Comparison of ENCODE assay signal across 14 cellular contexts in genomic region chr4:3364199-3364598, GRCh38.
"Had no signal": no experiment of that assay in that cellular context is flagged by ENCODE, and none has a peak within 500 bp of the region (broad histone marks: within the 10 kb centered on the region; RNA-seq: fewer than 3 reads in every experiment).

No MANE protein-coding gene starts in this region.

- DNase-seq: activated CD4-positive, alpha-beta T cell treated with anti-CD3 and anti-CD28 coated beads, Interleukin-2, amount 10 ng/mL, durations not matched to agents 7 days and 5 days; activated naive CD4-positive, alpha-beta T cell treated with anti-CD3 and anti-CD28 coated beads for 36 hours; activated naive CD8-positive, alpha-beta T cell treated with anti-CD3 and anti-CD28 coated beads, Interleukin-2, amount 50 U/mL, for 24 hours; cerebellar nuclear complex; left colon; naive B cell; stimulated activated CD4-positive, alpha-beta T cell treated with anti-CD3 and anti-CD28 coated beads, Interleukin-1b, Interleukin-23, amount 100 ng/mL, for 48 hours had no signal

- H3K4me3 ChIP-seq: breast epithelium, heart left ventricle, thoracic aorta, upper lobe of right lung had no signal

- H3K27me3 Mint-ChIP-seq: activated naive CD8-positive, alpha-beta T cell treated with anti-CD3 and anti-CD28 coated beads, Interleukin-2, amount 50 U/mL, for 24 hours had no signal

- H3K27ac Mint-ChIP-seq: activated CD4-positive, alpha-beta T cell treated with anti-CD3 and anti-CD28 coated beads, Interleukin-2, amount 10 ng/mL, durations not matched to agents 7 days and 5 days; activated naive CD4-positive, alpha-beta T cell treated with anti-CD3 and anti-CD28 coated beads for 36 hours; activated naive CD8-positive, alpha-beta T cell treated with anti-CD3 and anti-CD28 coated beads, Interleukin-2, amount 50 U/mL, for 24 hours; activated T-helper 2 cell treated with anti-CD3 and anti-CD28 coated beads, Interferon-gamma antibody, Interleukin-2, Interleukin-4, amounts not matched to agents 10 μg/mL and 5 μg/mL and 100 μg/mL, durations not matched to agents 14 hours and 24 hours and 36 hours; stimulated activated effector memory CD8-positive, alpha-beta T cell treated with anti-CD3 and anti-CD28 coated beads, Interleukin-12 subunit alpha, Interleukin-12 subunit beta, amount 100 ng/mL, for 72 hours; WTC11 had no signal

- H3K9me3 ChIP-seq: breast epithelium, heart left ventricle, thoracic aorta, upper lobe of right lung had no signal

- H3K36me3 Mint-ChIP-seq: naive B cell; stimulated activated effector memory CD8-positive, alpha-beta T cell treated with anti-CD3 and anti-CD28 coated beads, Interleukin-12 subunit alpha, Interleukin-12 subunit beta, amount 100 ng/mL, for 72 hours; WTC11 had no signal

- H3K36me3 ChIP-seq: breast epithelium, heart left ventricle, thoracic aorta, upper lobe of right lung had no signal

- H3K27ac ChIP-seq: breast epithelium, heart left ventricle, thoracic aorta, upper lobe of right lung had no signal

- H3K4me3 Mint-ChIP-seq: activated CD4-positive, alpha-beta T cell treated with anti-CD3 and anti-CD28 coated beads, Interleukin-2, amount 10 ng/mL, durations not matched to agents 7 days and 5 days; activated naive CD4-positive, alpha-beta T cell treated with anti-CD3 and anti-CD28 coated beads for 36 hours; activated naive CD8-positive, alpha-beta T cell treated with anti-CD3 and anti-CD28 coated beads, Interleukin-2, amount 50 U/mL, for 24 hours; stimulated activated effector memory CD8-positive, alpha-beta T cell treated with anti-CD3 and anti-CD28 coated beads, Interleukin-12 subunit alpha, Interleukin-12 subunit beta, amount 100 ng/mL, for 72 hours; WTC11 had no signal

- H3K27me3 ChIP-seq: breast epithelium, heart left ventricle, upper lobe of right lung had no signal

- H3K9me3 Mint-ChIP-seq: activated naive CD4-positive, alpha-beta T cell treated with anti-CD3 and anti-CD28 coated beads for 36 hours; activated naive CD8-positive, alpha-beta T cell treated with anti-CD3 and anti-CD28 coated beads, Interleukin-2, amount 50 U/mL, for 24 hours; activated T-helper 2 cell treated with anti-CD3 and anti-CD28 coated beads, Interferon-gamma antibody, Interleukin-2, Interleukin-4, amounts not matched to agents 10 μg/mL and 5 μg/mL and 100 μg/mL, durations not matched to agents 14 hours and 24 hours and 36 hours; stimulated activated effector memory CD8-positive, alpha-beta T cell treated with anti-CD3 and anti-CD28 coated beads, Interleukin-12 subunit alpha, Interleukin-12 subunit beta, amount 100 ng/mL, for 72 hours; WTC11 had no signal
